Comparison of ENCODE assay signal across 1 cellular context in the genomic region with DNA sequence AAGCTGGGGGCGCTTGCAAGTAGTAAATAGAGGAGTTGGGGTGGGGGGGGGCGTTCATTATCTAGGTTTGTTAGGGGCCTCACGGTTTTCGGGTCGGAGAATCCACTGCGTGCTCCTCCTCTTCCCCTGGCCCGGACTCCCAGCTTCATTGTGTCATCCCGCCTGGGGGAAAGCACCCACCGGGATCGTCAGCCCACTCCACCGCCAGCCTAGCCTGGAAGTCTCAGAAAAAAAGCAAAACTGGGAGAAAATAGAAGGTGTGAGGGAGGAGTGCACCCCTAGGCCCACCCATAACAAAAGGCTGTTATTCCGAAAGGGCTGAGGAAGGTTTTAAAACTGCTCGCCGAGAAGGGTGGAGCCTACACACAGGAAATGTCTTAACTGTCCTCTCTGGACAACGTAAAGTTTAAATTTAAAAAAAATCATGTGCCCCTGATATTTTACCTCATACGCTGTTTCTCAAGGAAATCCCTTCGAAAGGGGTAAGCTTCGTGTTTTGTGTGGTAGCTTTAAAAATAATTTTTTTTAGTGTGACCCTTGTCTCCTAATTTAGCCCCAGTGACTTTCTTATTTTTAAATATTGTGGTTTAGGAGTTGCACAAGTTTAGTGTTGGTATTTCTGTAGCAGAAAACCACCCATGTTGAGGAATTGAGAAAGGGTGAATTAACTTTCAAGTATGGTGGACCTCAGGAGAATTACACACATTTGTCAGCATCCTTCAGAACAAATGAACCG.
TF ChIP-seq lines count a peak whose summit lies in the region.

No MANE protein-coding gene starts in this region.

TF ChIP-seq in HepG2, 621 proteins besides CTCF, POLR2A, EP300 and RAD21 (continued from another document and continues in another):
- TF ChIP-seq ZNF609 (CRISPR knock-in tag; IDR thresholded peaks at IDR 0.05; ENCODE audit: borderline replicate concordance) (no peak), KMT2B (CRISPR knock-in tag; IDR thresholded peaks at IDR 0.05) (no peak), BCLAF1 (IDR thresholded peaks at IDR 0.05) (no peak), FIP1L1 (IDR thresholded peaks at IDR 0.05; ENCODE audit: borderline replicate concordance, insufficient read depth, low read depth, low read length) (no peak), ZNF383 (CRISPR knock-in tag; IDR thresholded peaks at IDR 0.05; ENCODE audit: borderline replicate concordance) (no peak), SRSF9 (IDR thresholded peaks at IDR 0.05; ENCODE audit: borderline replicate concordance, insufficient read depth, low read depth, low read length, poor library complexity, severe bottlenecking) (no peak), SPEN (CRISPR knock-in tag; IDR thresholded peaks at IDR 0.05; ENCODE audit: low read depth) (no peak), SIN3A (IDR thresholded peaks at IDR 0.05; ENCODE audit: borderline replicate concordance, low read depth, low read length) (peak; percentile 34; the same call in 1 of the 2 replicates), ZNF547 (CRISPR knock-in tag; IDR thresholded peaks at IDR 0.05) (no peak), MYC (CRISPR knock-in tag; IDR thresholded peaks at IDR 0.05; ENCODE audit: borderline replicate concordance) (peak; percentile 6; the same call in 1 of the 2 replicates), ZBTB49 (CRISPR knock-in tag; IDR thresholded peaks at IDR 0.05; ENCODE audit: borderline replicate concordance) (no peak), ISX (CRISPR knock-in tag; conservative IDR thresholded peaks at IDR 0.05) (no peak), ETV6 (CRISPR knock-in tag; conservative IDR thresholded peaks at IDR 0.05) (no peak), ZBTB42 (CRISPR knock-in tag; IDR thresholded peaks at IDR 0.05) (0 out of 2 replicates have a peak, but pooled peaks have one; percentile 66), MED13 (CRISPR knock-in tag; IDR thresholded peaks at IDR 0.05) (no peak), ZNF770 (CRISPR knock-in tag; IDR thresholded peaks at IDR 0.05) (no peak)
- TF ChIP-seq, protein P1, sequence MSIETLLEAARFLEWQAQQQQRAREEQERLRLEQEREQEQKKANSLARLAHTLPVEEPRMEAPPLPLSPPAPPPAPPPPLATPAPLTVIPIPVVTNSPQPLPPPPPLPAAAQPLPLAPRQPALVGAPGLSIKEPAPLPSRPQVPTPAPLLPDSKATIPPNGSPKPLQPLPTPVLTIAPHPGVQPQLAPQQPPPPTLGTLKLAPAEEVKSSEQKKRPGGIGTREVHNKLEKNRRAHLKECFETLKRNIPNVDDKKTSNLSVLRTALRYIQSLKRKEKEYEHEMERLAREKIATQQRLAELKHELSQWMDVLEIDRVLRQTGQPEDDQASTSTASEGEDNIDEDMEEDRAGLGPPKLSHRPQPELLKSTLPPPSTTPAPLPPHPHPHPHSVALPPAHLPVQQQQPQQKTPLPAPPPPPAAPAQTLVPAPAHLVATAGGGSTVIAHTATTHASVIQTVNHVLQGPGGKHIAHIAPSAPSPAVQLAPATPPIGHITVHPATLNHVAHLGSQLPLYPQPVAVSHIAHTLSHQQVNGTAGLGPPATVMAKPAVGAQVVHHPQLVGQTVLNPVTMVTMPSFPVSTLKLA (IDR thresholded peaks at IDR 0.05), result no peak
- TF ChIP-seq, protein P2, sequence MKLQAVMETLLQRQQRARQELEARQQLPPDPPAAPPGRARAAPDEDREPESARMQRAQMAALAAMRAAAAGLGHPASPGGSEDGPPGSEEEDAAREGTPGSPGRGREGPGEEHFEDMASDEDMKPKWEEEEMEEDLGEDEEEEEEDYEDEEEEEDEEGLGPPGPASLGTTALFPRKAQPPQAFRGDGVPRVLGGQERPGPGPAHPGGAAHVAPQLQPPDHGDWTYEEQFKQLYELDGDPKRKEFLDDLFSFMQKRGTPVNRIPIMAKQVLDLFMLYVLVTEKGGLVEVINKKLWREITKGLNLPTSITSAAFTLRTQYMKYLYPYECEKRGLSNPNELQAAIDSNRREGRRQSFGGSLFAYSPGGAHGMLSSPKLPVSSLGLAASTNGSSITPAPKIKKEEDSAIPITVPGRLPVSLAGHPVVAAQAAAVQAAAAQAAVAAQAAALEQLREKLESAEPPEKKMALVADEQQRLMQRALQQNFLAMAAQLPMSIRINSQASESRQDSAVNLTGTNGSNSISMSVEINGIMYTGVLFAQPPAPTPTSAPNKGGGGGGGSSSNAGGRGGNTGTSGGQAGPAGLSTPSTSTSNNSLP (IDR thresholded peaks at IDR 0.05; ENCODE audit: low read depth, low read length), result no peak
- TF ChIP-seq, protein P3, sequence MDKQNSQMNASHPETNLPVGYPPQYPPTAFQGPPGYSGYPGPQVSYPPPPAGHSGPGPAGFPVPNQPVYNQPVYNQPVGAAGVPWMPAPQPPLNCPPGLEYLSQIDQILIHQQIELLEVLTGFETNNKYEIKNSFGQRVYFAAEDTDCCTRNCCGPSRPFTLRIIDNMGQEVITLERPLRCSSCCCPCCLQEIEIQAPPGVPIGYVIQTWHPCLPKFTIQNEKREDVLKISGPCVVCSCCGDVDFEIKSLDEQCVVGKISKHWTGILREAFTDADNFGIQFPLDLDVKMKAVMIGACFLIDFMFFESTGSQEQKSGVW (CRISPR knock-in tag; IDR thresholded peaks at IDR 0.05; ENCODE audit: borderline replicate concordance), result no peak
- TF ChIP-seq, protein P4, sequence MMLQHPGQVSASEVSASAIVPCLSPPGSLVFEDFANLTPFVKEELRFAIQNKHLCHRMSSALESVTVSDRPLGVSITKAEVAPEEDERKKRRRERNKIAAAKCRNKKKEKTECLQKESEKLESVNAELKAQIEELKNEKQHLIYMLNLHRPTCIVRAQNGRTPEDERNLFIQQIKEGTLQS (CRISPR knock-in tag; IDR thresholded peaks at IDR 0.05), result no peak
- TF ChIP-seq, protein P5, sequence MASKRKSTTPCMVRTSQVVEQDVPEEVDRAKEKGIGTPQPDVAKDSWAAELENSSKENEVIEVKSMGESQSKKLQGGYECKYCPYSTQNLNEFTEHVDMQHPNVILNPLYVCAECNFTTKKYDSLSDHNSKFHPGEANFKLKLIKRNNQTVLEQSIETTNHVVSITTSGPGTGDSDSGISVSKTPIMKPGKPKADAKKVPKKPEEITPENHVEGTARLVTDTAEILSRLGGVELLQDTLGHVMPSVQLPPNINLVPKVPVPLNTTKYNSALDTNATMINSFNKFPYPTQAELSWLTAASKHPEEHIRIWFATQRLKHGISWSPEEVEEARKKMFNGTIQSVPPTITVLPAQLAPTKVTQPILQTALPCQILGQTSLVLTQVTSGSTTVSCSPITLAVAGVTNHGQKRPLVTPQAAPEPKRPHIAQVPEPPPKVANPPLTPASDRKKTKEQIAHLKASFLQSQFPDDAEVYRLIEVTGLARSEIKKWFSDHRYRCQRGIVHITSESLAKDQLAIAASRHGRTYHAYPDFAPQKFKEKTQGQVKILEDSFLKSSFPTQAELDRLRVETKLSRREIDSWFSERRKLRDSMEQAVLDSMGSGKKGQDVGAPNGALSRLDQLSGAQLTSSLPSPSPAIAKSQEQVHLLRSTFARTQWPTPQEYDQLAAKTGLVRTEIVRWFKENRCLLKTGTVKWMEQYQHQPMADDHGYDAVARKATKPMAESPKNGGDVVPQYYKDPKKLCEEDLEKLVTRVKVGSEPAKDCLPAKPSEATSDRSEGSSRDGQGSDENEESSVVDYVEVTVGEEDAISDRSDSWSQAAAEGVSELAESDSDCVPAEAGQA (IDR thresholded peaks at IDR 0.05; ENCODE audit: low read depth), result no peak
- TF ChIP-seq, protein P5 (CRISPR knock-in tag; IDR thresholded peaks at IDR 0.05; ENCODE audit: borderline replicate concordance), result no peak
